Comparison of ENCODE assay signal across 18 cellular contexts in genomic region chr7:111014074-111014473, GRCh38.
DNase-seq lines count a peak whose midpoint lies in the region; ATAC-seq and TF ChIP-seq lines count a peak whose summit lies in the region.
"Had no signal": no experiment of that assay in that cellular context is flagged by ENCODE, and none has a peak within 500 bp of the region (broad histone marks: within the 10 kb centered on the region; RNA-seq: fewer than 3 reads in every experiment).

No MANE protein-coding gene starts in this region.

- H3K9me3 ChIP-seq in suprapubic skin = no peaks in the 10 kb centered on the region
- H3K9me3 ChIP-seq: neutrophil had no signal

- H3K27ac ChIP-seq in RWPE1 (peak overlapping the region; percentile 29; the same call in 1 of the 2 replicates), suprapubic skin (peak overlapping the region; percentile 75)
- H3K27ac ChIP-seq: neutrophil had no signal

- intact Hi-C loops in Right ventricle myocardium superior (cut with DNase I) = no loop called here
- intact Hi-C loops in Right ventricle myocardium inferior (cut with DNase I) = no loop called here

- ATAC-seq in Right ventricle myocardium superior (ENCODE audit: poor library complexity) (peak; percentile 48), Right ventricle myocardium inferior (no peak)
- no peak for ATAC-seq in central memory CD8-positive, alpha-beta T cell (replicated peaks; ENCODE audit: extremely low read depth, poor library complexity, severe bottlenecking)
- ATAC-seq: WTC11 had no signal

- no peaks in the 10 kb centered on the region for H3K27me3 ChIP-seq in suprapubic skin
- H3K27me3 ChIP-seq: neutrophil had no signal

- WGBS in suprapubic skin = 56% methylated on average over 6 of the region's 6 CpGs

- CTCF ChIA-PET in RWPE1 (lab: Yijun Ruan, JAX) = interaction anchor here (0.6 kb wide), 1 partner anchor 821 kb away, joined by 3 read pairs; no protein-coding TSS in a partner anchor

- peaks cover 2% of the 10 kb centered on the region for H3K36me3 Mint-ChIP-seq in central memory CD8-positive, alpha-beta T cell (ENCODE audit: insufficient read depth)
- H3K36me3 Mint-ChIP-seq: immature natural killer cell, WTC11 had no signal

- DNase-seq in Right ventricle myocardium superior (no peak), Right ventricle myocardium inferior (ENCODE audit: missing footprints) (no peak), RWPE1 (ENCODE audit: low spot score) (no peak), suprapubic skin (ENCODE audit: low spot score in 2 of 2) (no peak), NCI-H2107 (lab: John Stamatoyannopoulos, UW) (no peak), foreskin melanocyte (no peak)
- no peak for DNase-seq in central memory CD8-positive, alpha-beta T cell (ENCODE audit: low spot score in 2 of 2)
- DNase-seq in stimulated activated CD8-positive, alpha-beta memory T cell treated with anti-CD3 and anti-CD28 coated beads, Interleukin-4, amount 100 ng/mL, for 48 hours = no peak
- DNase-seq: aorta, Calu3, cortex of kidney, midbrain, NCI-H1105 treated with DMSO at 0.1 percent for 48 hours, NCI-H2171 treated with DMSO at 0.1 percent for 48 hours, retina had no signal

- no peaks in the 10 kb centered on the region for H3K9me3 Mint-ChIP-seq in central memory CD8-positive, alpha-beta T cell
- H3K9me3 Mint-ChIP-seq: WTC11 had no signal

- no peaks in the 10 kb centered on the region for H3K36me3 ChIP-seq in suprapubic skin
- H3K36me3 ChIP-seq: neutrophil had no signal

- POLR2A ChIA-PET in RWPE1 (lab: Yijun Ruan, JAX; ENCODE audit: low non-redundant PET) = no interaction called here

- no peak for TF ChIP-seq EP300 in suprapubic skin (IDR thresholded peaks at IDR 0.05)

- no peak overlapping the region for H3K4me3 ChIP-seq in suprapubic skin

- H3K4me1 ChIP-seq in suprapubic skin = peaks cover 35% of the 10 kb centered on the region

- H3K4me1 Mint-ChIP-seq in central memory CD8-positive, alpha-beta T cell = peaks cover 31% of the 10 kb centered on the region

- no peak for TF ChIP-seq POLR2A in suprapubic skin (IDR thresholded peaks at IDR 0.05)

- TF ChIP-seq CTCF in RWPE1 (conservative IDR thresholded peaks at IDR 0.05; ENCODE audit: low read depth) (no peak), suprapubic skin (IDR thresholded peaks at IDR 0.05) (no peak)

- no peaks in the 10 kb centered on the region for H3K27me3 Mint-ChIP-seq in central memory CD8-positive, alpha-beta T cell

- H3K27ac Mint-ChIP-seq in central memory CD8-positive, alpha-beta T cell (ENCODE audit: low read depth) = peak overlapping the region; percentile 80
- H3K27ac Mint-ChIP-seq: WTC11 had no signal

- no peak overlapping the region for H3K4me3 Mint-ChIP-seq in central memory CD8-positive, alpha-beta T cell
- H3K4me3 Mint-ChIP-seq: WTC11 had no signal
